1 cellular context compared by ENCODE assay signal in the genomic region with DNA sequence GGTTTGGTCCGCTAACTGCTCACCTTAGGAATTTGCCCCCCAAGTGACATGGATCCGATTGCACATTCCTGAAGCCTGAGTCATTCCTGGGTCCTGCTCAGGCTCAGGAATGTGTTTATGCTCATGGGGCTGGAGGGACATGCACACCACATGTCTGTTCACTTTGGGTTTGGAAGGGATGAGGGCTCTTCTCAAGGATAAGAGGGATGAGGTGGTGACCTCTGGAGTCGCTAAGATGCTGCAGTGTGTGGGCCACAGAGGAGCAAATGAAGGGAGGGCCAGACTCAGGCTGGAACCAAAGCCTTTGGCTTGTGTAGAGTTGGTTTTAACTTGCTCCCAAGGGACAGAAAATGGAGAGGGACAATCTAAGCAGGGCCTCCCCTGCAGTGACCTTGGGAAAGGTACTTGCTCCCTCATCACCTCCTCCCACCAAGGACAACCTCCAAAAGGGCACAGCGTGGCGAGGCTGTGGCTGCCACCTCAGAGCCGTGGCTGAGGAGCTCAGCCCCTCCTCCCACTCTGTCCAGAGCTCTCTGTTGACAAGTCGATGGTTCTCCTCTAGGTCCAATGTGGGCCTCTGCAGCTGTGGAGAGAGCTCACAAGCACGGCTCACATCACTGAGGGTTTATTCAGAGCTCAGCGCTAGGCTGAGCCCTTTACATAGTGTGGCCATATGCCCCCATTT.
TF ChIP-seq lines count a peak whose summit lies in the region.

No MANE protein-coding gene starts in this region.

TF ChIP-seq in H1, 55 proteins besides CTCF, POLR2A, EP300 and RAD21 (continued from another document):
- TF ChIP-seq, protein P1, sequence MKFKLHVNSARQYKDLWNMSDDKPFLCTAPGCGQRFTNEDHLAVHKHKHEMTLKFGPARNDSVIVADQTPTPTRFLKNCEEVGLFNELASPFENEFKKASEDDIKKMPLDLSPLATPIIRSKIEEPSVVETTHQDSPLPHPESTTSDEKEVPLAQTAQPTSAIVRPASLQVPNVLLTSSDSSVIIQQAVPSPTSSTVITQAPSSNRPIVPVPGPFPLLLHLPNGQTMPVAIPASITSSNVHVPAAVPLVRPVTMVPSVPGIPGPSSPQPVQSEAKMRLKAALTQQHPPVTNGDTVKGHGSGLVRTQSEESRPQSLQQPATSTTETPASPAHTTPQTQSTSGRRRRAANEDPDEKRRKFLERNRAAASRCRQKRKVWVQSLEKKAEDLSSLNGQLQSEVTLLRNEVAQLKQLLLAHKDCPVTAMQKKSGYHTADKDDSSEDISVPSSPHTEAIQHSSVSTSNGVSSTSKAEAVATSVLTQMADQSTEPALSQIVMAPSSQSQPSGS (IDR thresholded peaks at IDR 0.05; ENCODE audit: low read length): peak; percentile 94
